Comparison of ENCODE assay signal across 31 cellular contexts in the genomic region with DNA sequence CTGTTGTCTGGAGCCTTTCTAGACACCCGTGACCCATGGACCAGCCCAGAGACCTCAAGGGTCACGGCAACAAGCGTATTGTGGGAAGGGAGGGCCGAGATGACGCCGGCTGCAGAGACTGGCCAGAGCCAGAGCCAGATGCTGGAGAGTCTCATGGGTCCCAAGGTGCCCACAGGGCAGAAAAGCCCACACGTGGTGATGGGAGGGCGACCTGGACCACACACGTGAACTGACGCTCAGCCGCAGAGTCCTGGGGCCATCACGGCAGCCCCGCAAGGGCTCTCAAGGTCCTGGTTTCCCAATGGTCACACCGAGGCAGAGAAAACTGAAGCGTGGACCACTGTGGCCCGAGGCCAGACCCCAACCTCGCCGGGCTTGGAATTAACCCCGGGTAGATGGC.
A peak's percentile ranks its signal among the peaks of the same experiment; 100 is the strongest.
DNase-seq lines count a peak whose midpoint lies in the region; ATAC-seq, FAIRE-seq and TF ChIP-seq lines count a peak whose summit lies in the region.
"Had no signal": no experiment of that assay in that cellular context is flagged by ENCODE, and none has a peak within 500 bp of the region (broad histone marks: within the 10 kb centered on the region; RNA-seq: fewer than 3 reads in every experiment).

No MANE protein-coding gene starts in this region.

- TF ChIP-seq EP300 in HepG2 (IDR thresholded peaks at IDR 0.05; ENCODE audit: low read depth in 2 of 2, low read length in 2 of 2) (no peak), HepG2 (CRISPR knock-in tag; IDR thresholded peaks at IDR 0.05; ENCODE audit: borderline replicate concordance) (no peak)

- H3K4me1 Mint-ChIP-seq in activated T-cell treated with anti-CD3 and anti-CD28 coated beads, Interleukin-2, amount 50 U/mL, for 72 hours (ENCODE audit: low read depth): no peaks in the 10 kb centered on the region
- H3K4me1 Mint-ChIP-seq in H9: peaks cover 9 to 12% of the 10 kb centered on the region in 2 experiments; a peak in 3 of 4 replicates
- H3K4me1 Mint-ChIP-seq: activated naive CD4-positive, alpha-beta T cell treated with anti-CD3 and anti-CD28 coated beads, Interleukin-2, amount 50 U/mL, for 24 hours; CD4-positive, alpha-beta memory T cell; naive thymus-derived CD4-positive, alpha-beta T cell; stimulated activated naive B cell treated with anti-CD40 and anti-IgM and Interleukin-4, amounts not matched to agents 10 μg/mL and 1 μg/mL and 100 μg/mL, for 72 hours had no signal

- H2BK5ac ChIP-seq in H9 (ENCODE audit: insufficient read length, low read length): no peak overlapping the region

- no peak overlapping the region for H3K56ac ChIP-seq in H9 (ENCODE audit: insufficient read length, low read depth, low read length)

- H3K4me1 ChIP-seq in H9 (ENCODE audit: insufficient read depth, low read length) (no peaks in the 10 kb centered on the region), HepG2 (ENCODE audit: insufficient read depth, low read length) (no peaks in the 10 kb centered on the region), spleen (no peaks in the 10 kb centered on the region)
- H3K4me1 ChIP-seq: A549, ascending aorta, gastroesophageal sphincter, testis had no signal

- ATAC-seq in activated T-cell treated with anti-CD3 and anti-CD28 coated beads, Interleukin-2, amount 50 U/mL, for 72 hours (replicated peaks in 1 of 2): no peak
- ATAC-seq in HepG2: no peak
- ATAC-seq: A549; activated T-cell treated with anti-CD3 and anti-CD28 coated beads, Interleukin-2, amount 50 U/mL, for 4 hours; gastroesophageal sphincter; naive thymus-derived CD4-positive, alpha-beta T cell; stimulated activated naive B cell treated with anti-CD40 and anti-IgM and Interleukin-4, amounts not matched to agents 10 μg/mL and 1 μg/mL and 100 μg/mL, for 72 hours had no signal

- H3K23ac ChIP-seq in H9 (ENCODE audit: insufficient read length, low read depth, low read length): no peak overlapping the region

- POLR2A ChIA-PET in HepG2 (lab: Yijun Ruan, JAX): no interaction called here

- H3K79me1 ChIP-seq in H9 (ENCODE audit: insufficient read depth, low read depth, low read length, poor library complexity, severe bottlenecking): no peaks in the 10 kb centered on the region

- no peak overlapping the region for H3K4me2 ChIP-seq in H9 (ENCODE audit: insufficient read depth, insufficient read length, low read length)
- no peak overlapping the region for H3K4me2 ChIP-seq in HepG2 (ENCODE audit: low read depth, low read length)
- H3K4me2 ChIP-seq: A549 had no signal

- H3K27me3 ChIP-seq in H9 (ENCODE audit: insufficient read depth, low read length): no peaks in the 10 kb centered on the region
- H3K27me3 ChIP-seq in HepG2 (ENCODE audit: control insufficient read depth in 1 of 2, insufficient read depth in 2 of 2, low read length in 2 of 2): peaks cover 32 to 99% of the 10 kb centered on the region in 2 experiments
- peaks cover 0 to 86% (median 0%) of the 10 kb centered on the region in 7 donors for H3K27me3 ChIP-seq in spleen (replicated peaks in 1 of 7)
- H3K27me3 ChIP-seq: ascending aorta, ovary, testis had no signal

- H3K9ac ChIP-seq in H9 (ENCODE audit: extremely low read depth, insufficient read length, low read length): no peak overlapping the region
- no peak overlapping the region for H3K9ac ChIP-seq in HepG2 (ENCODE audit: insufficient read depth, low read depth, low read length)

- TF ChIP-seq POLR2A in HepG2 (IDR thresholded peaks at IDR 0.05; ENCODE audit: insufficient read depth in 1 of 2, low read depth in 2 of 2, low read length in 2 of 2) (no peak), spleen (IDR thresholded peaks at IDR 0.05) (no peak)

- H3K36me3 Mint-ChIP-seq in activated T-cell treated with anti-CD3 and anti-CD28 coated beads, Interleukin-2, amount 50 U/mL, for 72 hours (ENCODE audit: insufficient read depth in 2 of 2): no peaks in the 10 kb centered on the region
- H3K36me3 Mint-ChIP-seq in H9 (ENCODE audit: insufficient read depth in 1 of 3, low read depth in 3 of 3): no peaks in the 10 kb centered on the region
- H3K36me3 Mint-ChIP-seq: activated naive CD4-positive, alpha-beta T cell treated with anti-CD3 and anti-CD28 coated beads, Interleukin-2, amount 50 U/mL, for 24 hours; CD4-positive, alpha-beta memory T cell; naive thymus-derived CD4-positive, alpha-beta T cell; stimulated activated naive B cell treated with anti-CD40 and anti-IgM and Interleukin-4, amounts not matched to agents 10 μg/mL and 1 μg/mL and 100 μg/mL, for 72 hours had no signal

- H3K27me3 Mint-ChIP-seq in activated T-cell treated with anti-CD3 and anti-CD28 coated beads, Interleukin-2, amount 50 U/mL, for 72 hours (ENCODE audit: low read depth): peaks cover 11% of the 10 kb centered on the region
- peaks cover 10% of the 10 kb centered on the region for H3K27me3 Mint-ChIP-seq in H9 (ENCODE audit: low read depth)

- H4K5ac ChIP-seq in H9 (ENCODE audit: insufficient read length, low read depth, low read length): no peak overlapping the region

- no peaks in the 10 kb centered on the region for H3K9me3 ChIP-seq in H9 (ENCODE audit: control insufficient read depth, low read depth, low read length)
- no peaks in the 10 kb centered on the region for H3K9me3 ChIP-seq in HepG2 (ENCODE audit: low read length)
- H3K9me3 ChIP-seq in spleen: peaks cover 0 to 4% (median 0%) of the 10 kb centered on the region in 8 donors
- H3K9me3 ChIP-seq: A549, ascending aorta, ovary, testis had no signal

- H3K23me2 ChIP-seq in H9 (ENCODE audit: insufficient read length, low read depth, low read length, poor library complexity, severe bottlenecking): no peaks in the 10 kb centered on the region

- H3K27ac Mint-ChIP-seq in activated T-cell treated with anti-CD3 and anti-CD28 coated beads, Interleukin-2, amount 50 U/mL, for 72 hours: no peak overlapping the region
- H3K27ac Mint-ChIP-seq in H9: no peak overlapping the region
- H3K27ac Mint-ChIP-seq: activated naive CD4-positive, alpha-beta T cell treated with anti-CD3 and anti-CD28 coated beads, Interleukin-2, amount 50 U/mL, for 24 hours; CD4-positive, alpha-beta memory T cell; dendritic cell treated with granulocyte-macrophage colony-stimulating factor and Interleukin-4, amounts not matched to agents 40 ng/mL and 50 ng/mL, for 4 days; naive thymus-derived CD4-positive, alpha-beta T cell; stimulated activated naive B cell treated with anti-CD40 and anti-IgM and Interleukin-4, amounts not matched to agents 10 μg/mL and 1 μg/mL and 100 μg/mL, for 72 hours had no signal

- TF ChIP-seq CTCF in H9 (conservative IDR thresholded peaks at IDR 0.05): no peak
- no peak for TF ChIP-seq CTCF in HepG2 (CRISPR knock-in tag; IDR thresholded peaks at IDR 0.05)
- TF ChIP-seq CTCF in spleen (IDR thresholded peaks at IDR 0.05 in 8 of 11, conservative IDR thresholded peaks at IDR 0.05 in 3 of 11): no peak

- H2BK120ac ChIP-seq in H9 (ENCODE audit: low read depth, low read length, poor library complexity, severe bottlenecking): no peak overlapping the region

- H3K27ac ChIP-seq in H9 (ENCODE audit: insufficient read length, low read depth, low read length): no peak overlapping the region
- H3K27ac ChIP-seq in HepG2 (ENCODE audit: extremely low read length, insufficient read depth, low read length): no peak overlapping the region
- no peak overlapping the region for H3K27ac ChIP-seq in spleen
- no peak overlapping the region for H3K27ac ChIP-seq in caudate nucleus (ENCODE audit: low read depth, low read length)
- H3K27ac ChIP-seq: A549, ascending aorta, cardiac muscle cell, gastroesophageal sphincter, ovary, testis had no signal

- H2BK12ac ChIP-seq in H9 (ENCODE audit: insufficient read length, low read depth, low read length): no peak overlapping the region

- no peak overlapping the region for H4K91ac ChIP-seq in H9 (ENCODE audit: insufficient read length, low read depth, low read length)

- H3K36me3 ChIP-seq in HepG2 (replicated peaks in 1 of 2; ENCODE audit: control insufficient read depth in 1 of 2, insufficient read depth in 2 of 2, low read length in 2 of 2) (no peaks in the 10 kb centered on the region), spleen (no peaks in the 10 kb centered on the region)
- H3K36me3 ChIP-seq: ascending aorta, cardiac muscle cell, gastroesophageal sphincter, ovary had no signal

- H2AK5ac ChIP-seq in H9 (ENCODE audit: insufficient read length, low read length): no peak overlapping the region

- no peak overlapping the region for H3K14ac ChIP-seq in H9 (ENCODE audit: insufficient read depth, low read length)

- no CpG with 5 or more reads among the region's 19 CpGs for WGBS in H9 (ENCODE audit: extremely low coverage, insufficient read length, low lambda C conversion rate)
- WGBS in HepG2 (ENCODE audit: low lambda C conversion rate): 13% methylated on average over 18 of the region's 19 CpGs
- WGBS in spleen, 5 donors: 70 to 88% (median 86%) methylated on average over 11 to 19 of the region's 19 CpGs

- H3K4me3 ChIP-seq in HepG2 (replicated peaks in 1 of 3; ENCODE audit: insufficient read depth in 1 of 3, low read depth in 2 of 3, low read length in 3 of 3) (no peak overlapping the region), spleen (no peak overlapping the region)
- H3K4me3 ChIP-seq: A549, ascending aorta, cardiac muscle cell, gastroesophageal sphincter, ovary, testis had no signal

- BruUV-seq in HepG2 (replicated peaks; lab: Mats Ljungman, UMichigan): no TSS peak

- intact Hi-C loops in HepG2 (cut with micrococcal nuclease; ENCODE audit: unreplicated experiment) (no loop called here), spleen (cut with DNase I; ENCODE audit: low total_unique reads) (no loop called here)

- no peaks in the 10 kb centered on the region for H3K9me3 Mint-ChIP-seq in activated T-cell treated with anti-CD3 and anti-CD28 coated beads, Interleukin-2, amount 50 U/mL, for 72 hours
- no peaks in the 10 kb centered on the region for H3K9me3 Mint-ChIP-seq in H9
- H3K9me3 Mint-ChIP-seq: activated naive CD4-positive, alpha-beta T cell treated with anti-CD3 and anti-CD28 coated beads, Interleukin-2, amount 50 U/mL, for 24 hours; activated T-cell treated with anti-CD3 and anti-CD28 coated beads, Interleukin-2, amount 50 U/mL, for 4 hours; CD4-positive, alpha-beta memory T cell; dendritic cell treated with granulocyte-macrophage colony-stimulating factor and Interleukin-4, amounts not matched to agents 40 ng/mL and 50 ng/mL, for 4 days; stimulated activated naive B cell treated with anti-CD40 and anti-IgM and Interleukin-4, amounts not matched to agents 10 μg/mL and 1 μg/mL and 100 μg/mL, for 72 hours had no signal

- no peak overlapping the region for H2BK20ac ChIP-seq in H9 (ENCODE audit: low read depth, low read length, poor library complexity, severe bottlenecking)

- in situ Hi-C loops in HepG2 (cut with HindIII; ENCODE audit: extremely low pct_ligation_motif_present, low pct_unique_long_range_greater_than_20kb): no loop called here

- no peak overlapping the region for H2BK15ac ChIP-seq in H9 (ENCODE audit: low read depth, low read length)

- H4K8ac ChIP-seq in H9 (replicated peaks; ENCODE audit: insufficient read length, low read depth, low read length): no peak overlapping the region

- TF ChIP-seq RAD21 in HepG2 (CRISPR knock-in tag; IDR thresholded peaks at IDR 0.05): no peak

- H2AFZ ChIP-seq in H9 (ENCODE audit: low read length) (no peak overlapping the region), HepG2 (ENCODE audit: low read length) (no peak overlapping the region)

- FAIRE-seq in HepG2 (lab: Jason Lieb, UNC): no peak
- FAIRE-seq: A549, GM12891 had no signal

- H3T11ph ChIP-seq in H9 (ENCODE audit: low read length): no peak overlapping the region

- no peak overlapping the region for H3K18ac ChIP-seq in H9 (ENCODE audit: insufficient read length, low read depth, low read length)

- H3K4ac ChIP-seq in H9 (ENCODE audit: low read depth, low read length): no peak overlapping the region

- DNase-seq in activated T-cell treated with anti-CD3 and anti-CD28 coated beads, Interleukin-2, amount 50 U/mL, for 1 hour: peak; percentile 9
- no peak for DNase-seq in activated T-cell treated with anti-CD3 and anti-CD28 coated beads, Interleukin-2, amount 50 U/mL, for 72 hours
- DNase-seq in H9 (peak; percentile 23), HepG2 (ENCODE audit: low spot score) (no peak), spleen (peak; percentile 52), nucleus accumbens (lab: John Stamatoyannopoulos, UW) (no peak), NCI-H2107 treated with DMSO at 0.1 percent for 48 hours (lab: John Stamatoyannopoulos, UW; ENCODE audit: unreplicated experiment) (no peak), caudate nucleus (lab: John Stamatoyannopoulos, UW) (no peak)
- DNase-seq: activated CD4-positive, alpha-beta T cell treated with anti-CD3 and anti-CD28 coated beads for 1 hour; activated CD8-positive, alpha-beta memory T cell treated with anti-CD3 and anti-CD28 coated beads for 24 hours; activated T-cell treated with anti-CD3 and anti-CD28 coated beads, Interleukin-2, amount 50 U/mL, for 4 hours; AML-193; CD4-positive, alpha-beta memory T cell; hippocampal formation; mesendoderm; naive thymus-derived CD4-positive, alpha-beta T cell; NCI-H1105; NCI-H2081; NCI-H345; NCI-H748 treated with DMSO at 0.1 percent for 48 hours; stimulated activated CD4-positive, alpha-beta T cell treated with anti-CD3 and anti-CD28 coated beads, Interleukin-4, amount 100 ng/mL, for 4 hours; stimulated activated naive B cell treated with anti-CD40 and anti-IgM and Interleukin-4, amounts not matched to agents 10 μg/mL and 1 μg/mL and 100 μg/mL, for 72 hours; testis had no signal

- H3K79me2 ChIP-seq in H9 (ENCODE audit: insufficient read depth, low read length): no peaks in the 10 kb centered on the region
- no peaks in the 10 kb centered on the region for H3K79me2 ChIP-seq in HepG2 (ENCODE audit: insufficient read depth, low read length)

- CTCF ChIA-PET in HepG2 (lab: Yijun Ruan, JAX; ENCODE audit: low intra/inter-chr PET ratio, low total read pairs): no interaction called here

- no peak overlapping the region for H3K4me3 Mint-ChIP-seq in activated T-cell treated with anti-CD3 and anti-CD28 coated beads, Interleukin-2, amount 50 U/mL, for 72 hours
- H3K4me3 Mint-ChIP-seq in H9: no peak overlapping the region
- H3K4me3 Mint-ChIP-seq: activated naive CD4-positive, alpha-beta T cell treated with anti-CD3 and anti-CD28 coated beads, Interleukin-2, amount 50 U/mL, for 24 hours; activated T-cell treated with anti-CD3 and anti-CD28 coated beads, Interleukin-2, amount 50 U/mL, for 4 hours; CD4-positive, alpha-beta memory T cell; dendritic cell treated with granulocyte-macrophage colony-stimulating factor and Interleukin-4, amounts not matched to agents 40 ng/mL and 50 ng/mL, for 4 days; naive thymus-derived CD4-positive, alpha-beta T cell; stimulated activated naive B cell treated with anti-CD40 and anti-IgM and Interleukin-4, amounts not matched to agents 10 μg/mL and 1 μg/mL and 100 μg/mL, for 72 hours had no signal

- no peaks in the 10 kb centered on the region for H4K20me1 ChIP-seq in H9 (ENCODE audit: control insufficient read depth, insufficient read depth, insufficient read length)
- peaks cover 11% of the 10 kb centered on the region; the same call in 1 of the 2 replicates for H4K20me1 ChIP-seq in HepG2 (ENCODE audit: insufficient read depth, low read length)

Comparison
In these comparisons a context has a peak if more than half of its experiments do, and no peak if none do; other contexts are left out.
1. DNase-seq: peak in activated T-cell treated with anti-CD3 and anti-CD28 coated beads, Interleukin-2, amount 50 U/mL, for 1 hour (single experiment), H9 (single experiment) and spleen (single experiment); none in activated T-cell treated with anti-CD3 and anti-CD28 coated beads, Interleukin-2, amount 50 U/mL, for 72 hours (0 of 2), HepG2 (single experiment), nucleus accumbens (0 of 56), NCI-H2107 treated with DMSO at 0.1 percent for 48 hours (single experiment) and caudate nucleus (0 of 61).